21 cellular contexts compared by ENCODE assay signal in genomic region chr1:108017698-108018097, GRCh38. TPM values are rescaled to one million over a fixed set of nuclear protein-coding genes. Genes with fewer than 3 reads are reported as not detected.
DNase-seq lines count a peak whose midpoint lies in the region; TF ChIP-seq lines count a peak whose summit lies in the region.
"Had no signal": no experiment of that assay in that cellular context is flagged by ENCODE, and none has a peak within 500 bp of the region (broad histone marks: within the 10 kb centered on the region; RNA-seq: fewer than 3 reads in every experiment).

No MANE protein-coding gene starts in this region.

- no peak overlapping the region for H3K23ac ChIP-seq in mesendoderm (ENCODE audit: low read length)

- no peaks in the 10 kb centered on the region for H3K79me2 ChIP-seq in mesendoderm (ENCODE audit: control insufficient read depth, insufficient read depth, low read length)

- H3K18ac ChIP-seq in mesendoderm (ENCODE audit: low read length) = no peak overlapping the region

- no peak overlapping the region for H2BK5ac ChIP-seq in mesendoderm (ENCODE audit: low read length)

- H2BK120ac ChIP-seq in mesendoderm (ENCODE audit: low read depth, low read length) = no peak overlapping the region

- H3K36me3 ChIP-seq in brain microvascular endothelial cell (replicated peaks) (no peaks in the 10 kb centered on the region), mesendoderm (ENCODE audit: control insufficient read depth, insufficient read depth, low read length) (no peaks in the 10 kb centered on the region)
- H3K36me3 ChIP-seq: left lung, spleen, thoracic aorta had no signal

- DNase-seq in ELR (ENCODE audit: low read depth) (peak; percentile 15), NCI-H226 (peak; percentile 15), brain microvascular endothelial cell (peak; percentile 23), mesendoderm (no peak), NCI-H2227 treated with DMSO at 0.1 percent for 48 hours (lab: John Stamatoyannopoulos, UW) (no peak), activated gamma-delta T cell treated with Interleukin-2 at 50 U/mL for 16 hours (no peak)
- DNase-seq in activated T-cell treated with anti-CD3 and anti-CD28 coated beads, Interleukin-2, amount 50 U/mL, for 48 hours = no peak
- DNase-seq: activated CD4-positive, alpha-beta T cell treated with anti-CD3 and anti-CD28 coated beads for 36 hours; activated CD8-positive, alpha-beta memory T cell treated with anti-CD3 and anti-CD28 coated beads, Interleukin-2, amount 10 ng/mL, durations not matched to agents 7 days and 5 days; CD4-positive, CD25-positive, alpha-beta regulatory T cell; erythroblast; left lung; naive thymus-derived CD8-positive, alpha-beta T cell; NCI-H1105 treated with DMSO at 0.1 percent for 48 hours; NCI-H2081 treated with DMSO at 0.1 percent for 48 hours; NCI-H446 treated with DMSO at 0.1 percent for 48 hours; spleen; stimulated activated CD4-positive, alpha-beta T cell treated with anti-CD3 and anti-CD28 coated beads, Interleukin-4, amount 100 ng/mL, for 1 hour; stimulated activated naive B cell treated with anti-CD40 and anti-IgM and Interleukin-4, amounts not matched to agents 10 μg/mL and 1 μg/mL and 100 μg/mL, for 72 hours had no signal

- no peaks in the 10 kb centered on the region for H3K27me3 ChIP-seq in brain microvascular endothelial cell (replicated peaks)
- no peaks in the 10 kb centered on the region for H3K27me3 ChIP-seq in mesendoderm (ENCODE audit: insufficient read depth, low read length, poor library complexity)
- H3K27me3 ChIP-seq: left lung, spleen had no signal

- in situ Hi-C loops in brain microvascular endothelial cell (cut with HindIII; ENCODE audit: low pct_ligation_motif_present, low sequenced_read_pairs) = no loop called here

- peak overlapping the region; percentile 13 for H2AK5ac ChIP-seq in mesendoderm (ENCODE audit: low read length)

- no peak overlapping the region for H4K8ac ChIP-seq in mesendoderm (ENCODE audit: low read depth, low read length)

- no peak overlapping the region for H3K4me3 ChIP-seq in brain microvascular endothelial cell (ENCODE audit: low read depth, low read length)
- no peak overlapping the region for H3K4me3 ChIP-seq in mesendoderm (ENCODE audit: low read length)
- H3K4me3 ChIP-seq: left lung, SK-N-MC, spleen, thoracic aorta had no signal

- no CpG with 5 or more reads among the region's 1 CpG for WGBS in mesendoderm (ENCODE audit: extremely low coverage, insufficient coverage, low lambda C conversion rate)

- no peaks in the 10 kb centered on the region for H3K79me1 ChIP-seq in mesendoderm (ENCODE audit: low read length)

- peak overlapping the region; percentile 18 for H3K56ac ChIP-seq in mesendoderm (ENCODE audit: low read length)

- H3K9ac ChIP-seq in mesendoderm (ENCODE audit: low read length) = no peak overlapping the region

- H3K27ac ChIP-seq in brain microvascular endothelial cell (no peak overlapping the region), mesendoderm (ENCODE audit: low read depth, low read length) (no peak overlapping the region)
- H3K27ac ChIP-seq: left lung, SK-N-MC, spleen, thoracic aorta had no signal

- no peak for TF ChIP-seq CTCF in brain microvascular endothelial cell (IDR thresholded peaks at IDR 0.05; ENCODE audit: low read depth, low read length, missing control alignments)

- no peak overlapping the region for H4K5ac ChIP-seq in mesendoderm (ENCODE audit: low read length)

- H3K4me1 ChIP-seq in mesendoderm (ENCODE audit: control insufficient read depth, low read depth, low read length) = peaks cover 6% of the 10 kb centered on the region
- H3K4me1 ChIP-seq: left lung had no signal

- H3K4ac ChIP-seq in mesendoderm (ENCODE audit: low read depth, low read length) = no peak overlapping the region

- H2BK15ac ChIP-seq in mesendoderm (replicated peaks; ENCODE audit: low read depth) = no peak overlapping the region

- H3K4me2 ChIP-seq in mesendoderm (ENCODE audit: low read length) = no peak overlapping the region

RNA-seq across cellular contexts. Expression of gene VAV3, which starts 52.7 kb away (rescaled TPM):
- 4.8 TPM for polyA plus RNA-seq in mesendoderm (2013, experiment 1 of 2)
- polyA plus RNA-seq in mesendoderm (2013, experiment 2 of 2) = 4.6 TPM

Comparison
In these comparisons a context has a peak if more than half of its experiments do, and no peak if none do; other contexts are left out.
1. DNase-seq: peak in ELR (single experiment), NCI-H226 (single experiment) and brain microvascular endothelial cell (single experiment); none in mesendoderm (single experiment), NCI-H2227 treated with DMSO at 0.1 percent for 48 hours (single experiment), activated T-cell treated with anti-CD3 and anti-CD28 coated beads, Interleukin-2, amount 50 U/mL, for 48 hours (0 of 2) and activated gamma-delta T cell treated with Interleukin-2 at 50 U/mL for 16 hours (single experiment).